ENCODE assay signal across 1 cellular context in genomic region chr3:156675744-156676466, GRCh38.
TF ChIP-seq lines count a peak whose summit lies in the region.

No MANE protein-coding gene starts in this region.

TF ChIP-seq in HEK293, 187 proteins besides CTCF, POLR2A, EP300 and RAD21 (continued from another document):
- TF ChIP-seq ZNF324 (tag by site-specific recombination; IDR thresholded peaks at IDR 0.05) = no peak
- TF ChIP-seq ZNF658 (tag by site-specific recombination; IDR thresholded peaks at IDR 0.05) = no peak
- no peak for TF ChIP-seq ZNF692 (tag by site-specific recombination; IDR thresholded peaks at IDR 0.05)
- peak; percentile 1; the same call in 1 of the 2 replicates for TF ChIP-seq ZNF449 (tag by site-specific recombination; IDR thresholded peaks at IDR 0.05)
- TF ChIP-seq ZNF843 (tag by site-specific recombination; IDR thresholded peaks at IDR 0.05) = peak; percentile 31; the same call in 1 of the 2 replicates
- no peak for TF ChIP-seq ZNF571 (tag by site-specific recombination; IDR thresholded peaks at IDR 0.05)
- no peak for TF ChIP-seq ZSCAN23 (tag by site-specific recombination; IDR thresholded peaks at IDR 0.05)
- 0 out of 2 replicates have a peak, but pooled peaks have one; percentile 18 for TF ChIP-seq ZBTB17 (tag by site-specific recombination; IDR thresholded peaks at IDR 0.05)
- TF ChIP-seq ZFP41 (tag by site-specific recombination; IDR thresholded peaks at IDR 0.05; ENCODE audit: borderline replicate concordance) = no peak
- no peak for TF ChIP-seq HOXC10 (CRISPR knock-in tag; IDR thresholded peaks at IDR 0.05)
- TF ChIP-seq ZNF121 (tag by site-specific recombination; IDR thresholded peaks at IDR 0.05) = no peak
- no peak for TF ChIP-seq ZNF791 (tag by site-specific recombination; IDR thresholded peaks at IDR 0.05)
- TF ChIP-seq ZFP69B (tag by site-specific recombination; IDR thresholded peaks at IDR 0.05) = no peak
- TF ChIP-seq, protein P1, sequence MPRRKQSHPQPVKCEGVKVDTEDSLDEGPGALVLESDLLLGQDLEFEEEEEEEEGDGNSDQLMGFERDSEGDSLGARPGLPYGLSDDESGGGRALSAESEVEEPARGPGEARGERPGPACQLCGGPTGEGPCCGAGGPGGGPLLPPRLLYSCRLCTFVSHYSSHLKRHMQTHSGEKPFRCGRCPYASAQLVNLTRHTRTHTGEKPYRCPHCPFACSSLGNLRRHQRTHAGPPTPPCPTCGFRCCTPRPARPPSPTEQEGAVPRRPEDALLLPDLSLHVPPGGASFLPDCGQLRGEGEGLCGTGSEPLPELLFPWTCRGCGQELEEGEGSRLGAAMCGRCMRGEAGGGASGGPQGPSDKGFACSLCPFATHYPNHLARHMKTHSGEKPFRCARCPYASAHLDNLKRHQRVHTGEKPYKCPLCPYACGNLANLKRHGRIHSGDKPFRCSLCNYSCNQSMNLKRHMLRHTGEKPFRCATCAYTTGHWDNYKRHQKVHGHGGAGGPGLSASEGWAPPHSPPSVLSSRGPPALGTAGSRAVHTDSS (tag by site-specific recombination; IDR thresholded peaks at IDR 0.05) = no peak
- TF ChIP-seq ZNF280C (tag by site-specific recombination; IDR thresholded peaks at IDR 0.05) = no peak
- TF ChIP-seq YY2 (tag by site-specific recombination; IDR thresholded peaks at IDR 0.05) = no peak
- TF ChIP-seq ZNF2 (tag by site-specific recombination; IDR thresholded peaks at IDR 0.05) = no peak
- no peak for TF ChIP-seq PRDM4 (tag by site-specific recombination; IDR thresholded peaks at IDR 0.05)
- TF ChIP-seq SP7 (tag by site-specific recombination; IDR thresholded peaks at IDR 0.05) = no peak; the same call in 1 of the 2 replicates
- TF ChIP-seq ZNF146 (tag by site-specific recombination; IDR thresholded peaks at IDR 0.05) = no peak
- no peak for TF ChIP-seq ZNF596 (tag by site-specific recombination; IDR thresholded peaks at IDR 0.05)
- TF ChIP-seq ZNF335 (tag by site-specific recombination; conservative IDR thresholded peaks at IDR 0.05) = peak; percentile 96
- TF ChIP-seq, protein P2, sequence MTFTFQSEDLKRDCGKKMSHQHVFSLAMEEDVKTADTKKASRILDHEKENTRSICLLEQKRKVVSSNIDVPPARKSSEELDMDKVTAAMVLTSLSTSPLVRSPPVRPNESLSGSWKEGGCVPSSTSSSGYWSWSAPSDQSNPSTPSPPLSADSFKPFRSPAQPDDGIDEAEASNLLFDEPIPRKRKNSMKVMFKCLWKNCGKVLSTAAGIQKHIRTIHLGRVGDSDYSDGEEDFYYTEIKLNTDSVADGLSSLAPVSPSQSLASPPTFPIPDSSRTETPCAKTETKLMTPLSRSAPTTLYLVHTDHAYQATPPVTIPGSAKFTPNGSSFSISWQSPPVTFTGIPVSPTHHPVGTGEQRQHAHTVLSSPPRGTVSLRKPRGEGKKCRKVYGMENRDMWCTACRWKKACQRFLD (tag by site-specific recombination; IDR thresholded peaks at IDR 0.05) = no peak
- TF ChIP-seq ZSCAN30 (tag by site-specific recombination; IDR thresholded peaks at IDR 0.05) = 0 out of 2 replicates have a peak, but pooled peaks have one; percentile 16
- no peak for TF ChIP-seq ZNF837 (tag by site-specific recombination; IDR thresholded peaks at IDR 0.05)
- no peak for TF ChIP-seq ZNF776 (tag by site-specific recombination; IDR thresholded peaks at IDR 0.05; ENCODE audit: borderline replicate concordance)
- peak; percentile 56; the same call in 1 of the 2 replicates for TF ChIP-seq ZNF600 (tag by site-specific recombination; IDR thresholded peaks at IDR 0.05)
- no peak for TF ChIP-seq ZNF433 (tag by site-specific recombination; IDR thresholded peaks at IDR 0.05; ENCODE audit: low read depth)
- no peak for TF ChIP-seq ZNF18 (tag by site-specific recombination; IDR thresholded peaks at IDR 0.05)
- peak; percentile 45; the same call in 1 of the 2 replicates for TF ChIP-seq ZBTB20 (tag by site-specific recombination; IDR thresholded peaks at IDR 0.05)
- TF ChIP-seq, protein P3, sequence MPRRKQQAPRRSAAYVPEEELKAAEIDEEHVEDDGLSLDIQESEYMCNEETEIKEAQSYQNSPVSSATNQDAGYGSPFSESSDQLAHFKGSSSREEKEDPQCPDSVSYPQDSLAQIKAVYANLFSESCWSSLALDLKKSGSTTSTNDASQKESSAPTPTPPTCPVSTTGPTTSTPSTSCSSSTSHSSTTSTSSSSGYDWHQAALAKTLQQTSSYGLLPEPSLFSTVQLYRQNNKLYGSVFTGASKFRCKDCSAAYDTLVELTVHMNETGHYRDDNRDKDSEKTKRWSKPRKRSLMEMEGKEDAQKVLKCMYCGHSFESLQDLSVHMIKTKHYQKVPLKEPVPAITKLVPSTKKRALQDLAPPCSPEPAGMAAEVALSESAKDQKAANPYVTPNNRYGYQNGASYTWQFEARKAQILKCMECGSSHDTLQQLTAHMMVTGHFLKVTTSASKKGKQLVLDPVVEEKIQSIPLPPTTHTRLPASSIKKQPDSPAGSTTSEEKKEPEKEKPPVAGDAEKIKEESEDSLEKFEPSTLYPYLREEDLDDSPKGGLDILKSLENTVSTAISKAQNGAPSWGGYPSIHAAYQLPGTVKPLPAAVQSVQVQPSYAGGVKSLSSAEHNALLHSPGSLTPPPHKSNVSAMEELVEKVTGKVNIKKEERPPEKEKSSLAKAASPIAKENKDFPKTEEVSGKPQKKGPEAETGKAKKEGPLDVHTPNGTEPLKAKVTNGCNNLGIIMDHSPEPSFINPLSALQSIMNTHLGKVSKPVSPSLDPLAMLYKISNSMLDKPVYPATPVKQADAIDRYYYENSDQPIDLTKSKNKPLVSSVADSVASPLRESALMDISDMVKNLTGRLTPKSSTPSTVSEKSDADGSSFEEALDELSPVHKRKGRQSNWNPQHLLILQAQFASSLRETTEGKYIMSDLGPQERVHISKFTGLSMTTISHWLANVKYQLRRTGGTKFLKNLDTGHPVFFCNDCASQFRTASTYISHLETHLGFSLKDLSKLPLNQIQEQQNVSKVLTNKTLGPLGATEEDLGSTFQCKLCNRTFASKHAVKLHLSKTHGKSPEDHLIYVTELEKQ (tag by site-specific recombination; IDR thresholded peaks at IDR 0.05; ENCODE audit: borderline replicate concordance) = 0 out of 2 replicates have a peak, but pooled peaks have one; percentile 46
- TF ChIP-seq REPIN1 (tag by site-specific recombination; IDR thresholded peaks at IDR 0.05; ENCODE audit: low read depth) = no peak
- no peak for TF ChIP-seq ZNF426 (tag by site-specific recombination; IDR thresholded peaks at IDR 0.05)
- TF ChIP-seq ZNF610 (tag by site-specific recombination; IDR thresholded peaks at IDR 0.05; ENCODE audit: borderline replicate concordance) = no peak
- no peak for TF ChIP-seq ZNF10 (tag by site-specific recombination; IDR thresholded peaks at IDR 0.05)
- TF ChIP-seq OVOL3 (tag by site-specific recombination; IDR thresholded peaks at IDR 0.05) = no peak
- TF ChIP-seq, protein P4, sequence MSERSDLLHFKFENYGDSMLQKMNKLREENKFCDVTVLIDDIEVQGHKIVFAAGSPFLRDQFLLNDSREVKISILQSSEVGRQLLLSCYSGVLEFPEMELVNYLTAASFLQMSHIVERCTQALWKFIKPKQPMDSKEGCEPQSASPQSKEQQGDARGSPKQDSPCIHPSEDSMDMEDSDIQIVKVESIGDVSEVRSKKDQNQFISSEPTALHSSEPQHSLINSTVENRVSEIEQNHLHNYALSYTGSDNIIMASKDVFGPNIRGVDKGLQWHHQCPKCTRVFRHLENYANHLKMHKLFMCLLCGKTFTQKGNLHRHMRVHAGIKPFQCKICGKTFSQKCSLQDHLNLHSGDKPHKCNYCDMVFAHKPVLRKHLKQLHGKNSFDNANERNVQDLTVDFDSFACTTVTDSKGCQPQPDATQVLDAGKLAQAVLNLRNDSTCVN (tag by site-specific recombination; optimal IDR thresholded peaks at IDR 0.05) = peak; percentile 60
- no peak for TF ChIP-seq ZNF623 (tag by site-specific recombination; IDR thresholded peaks at IDR 0.05)
- TF ChIP-seq IKZF3 (tag by site-specific recombination; IDR thresholded peaks at IDR 0.05) = peak; percentile 62
- no peak for TF ChIP-seq ZNF423 (tag by site-specific recombination; IDR thresholded peaks at IDR 0.05)
TF ChIP-seq in HEK293: peak in this region for 18.
